Comparison of ENCODE assay signal across 18 cellular contexts in genomic region chr7:38558786-38559185, GRCh38.
"Had no signal": no experiment of that assay in that cellular context is flagged by ENCODE, and none has a peak within 500 bp of the region (broad histone marks: within the 10 kb centered on the region; RNA-seq: fewer than 3 reads in every experiment).

No MANE protein-coding gene starts in this region.

- H3K27me3 ChIP-seq: colonic mucosa, gastroesophageal sphincter, spleen, upper lobe of left lung had no signal

- H3K4me1 Mint-ChIP-seq: immature natural killer cell; naive thymus-derived CD4-positive, alpha-beta T cell; stimulated activated naive B cell treated with anti-CD40 and anti-IgM and Interleukin-4, amounts not matched to agents 10 μg/mL and 1 μg/mL and 100 μg/mL, for 72 hours had no signal

- H3K36me3 Mint-ChIP-seq: activated naive CD4-positive, alpha-beta T cell treated with anti-CD3 and anti-CD28 coated beads, Interleukin-2, amount 50 U/mL, for 72 hours; immature natural killer cell; stimulated activated naive B cell treated with anti-CD40 and anti-IgM and Interleukin-4, amounts not matched to agents 10 μg/mL and 1 μg/mL and 100 μg/mL, for 72 hours had no signal

- H3K4me3 ChIP-seq: colonic mucosa, gastroesophageal sphincter, spleen, thoracic aorta, upper lobe of left lung had no signal

- DNase-seq: activated CD4-positive, alpha-beta T cell treated with anti-CD3 and anti-CD28 coated beads for 1 hour; activated CD4-positive, alpha-beta T cell treated with anti-CD3 and anti-CD28 coated beads, Interleukin-2, amount 50 U/mL, for 4 hours; activated effector memory CD4-positive, alpha-beta T cell treated with anti-CD3 and anti-CD28 coated beads, Interleukin-2, amount 50 U/mL, for 16 hours; activated T-cell treated with anti-CD3 and anti-CD28 coated beads, Interleukin-2, amount 50 U/mL, for 72 hours; colonic mucosa; immature natural killer cell; mesenchymal stem cell; naive thymus-derived CD4-positive, alpha-beta T cell; nucleus accumbens; spleen; stimulated activated CD4-positive, alpha-beta T cell treated with anti-CD3 and anti-CD28 coated beads, Interleukin-4, amount 100 ng/mL, for 4 hours; stimulated activated naive B cell treated with anti-CD40 and anti-IgM and Interleukin-4, amounts not matched to agents 10 μg/mL and 1 μg/mL and 100 μg/mL, for 72 hours; SW 1271; upper lobe of left lung; WERI-Rb-1 had no signal

- H3K36me3 ChIP-seq: colonic mucosa, gastroesophageal sphincter, spleen, thoracic aorta, upper lobe of left lung, WERI-Rb-1 had no signal

- H3K4me3 Mint-ChIP-seq: activated T-cell treated with anti-CD3 and anti-CD28 coated beads, Interleukin-2, amount 50 U/mL, for 72 hours; immature natural killer cell; naive thymus-derived CD4-positive, alpha-beta T cell; stimulated activated naive B cell treated with anti-CD40 and anti-IgM and Interleukin-4, amounts not matched to agents 10 μg/mL and 1 μg/mL and 100 μg/mL, for 72 hours had no signal

- H3K27ac Mint-ChIP-seq: activated naive CD4-positive, alpha-beta T cell treated with anti-CD3 and anti-CD28 coated beads, Interleukin-2, amount 50 U/mL, for 72 hours; activated T-cell treated with anti-CD3 and anti-CD28 coated beads, Interleukin-2, amount 50 U/mL, for 72 hours; immature natural killer cell; naive thymus-derived CD4-positive, alpha-beta T cell; stimulated activated naive B cell treated with anti-CD40 and anti-IgM and Interleukin-4, amounts not matched to agents 10 μg/mL and 1 μg/mL and 100 μg/mL, for 72 hours had no signal

- H3K9me3 ChIP-seq: colonic mucosa, gastroesophageal sphincter, spleen, thoracic aorta, upper lobe of left lung had no signal

- H3K9me3 Mint-ChIP-seq: activated naive CD4-positive, alpha-beta T cell treated with anti-CD3 and anti-CD28 coated beads, Interleukin-2, amount 50 U/mL, for 72 hours; activated T-cell treated with anti-CD3 and anti-CD28 coated beads, Interleukin-2, amount 50 U/mL, for 72 hours; stimulated activated naive B cell treated with anti-CD40 and anti-IgM and Interleukin-4, amounts not matched to agents 10 μg/mL and 1 μg/mL and 100 μg/mL, for 72 hours had no signal
